Comparison of ENCODE assay signal across 7 cellular contexts in genomic region chr17:14359251-14359939, GRCh38. TPM values are rescaled to one million over a fixed set of nuclear protein-coding genes. Genes with fewer than 3 reads are reported as not detected.
DNase-seq lines count a peak whose midpoint lies in the region; ATAC-seq and TF ChIP-seq lines count a peak whose summit lies in the region.

No MANE protein-coding gene starts in this region.

- peak overlapping the region; percentile 67 for H3K4me2 ChIP-seq in OCI-LY7 (ENCODE audit: low read length)

- H4K20me1 ChIP-seq in OCI-LY7 (ENCODE audit: insufficient read depth, low read length) = no peaks in the 10 kb centered on the region

- no peaks in the 10 kb centered on the region for H3K79me2 ChIP-seq in OCI-LY7 (ENCODE audit: insufficient read depth, low read depth, low read length)

- H3K9me3 ChIP-seq in OCI-LY7 (ENCODE audit: low read length) (no peaks in the 10 kb centered on the region), lower lobe of right lung (no peaks in the 10 kb centered on the region), colonic mucosa (no peaks in the 10 kb centered on the region)

- no peak overlapping the region for H3K9ac ChIP-seq in colonic mucosa (ENCODE audit: low read depth in 2 of 2, low read length in 2 of 2)

- intact Hi-C loops in OCI-LY7 (cut with micrococcal nuclease; ENCODE audit: unreplicated experiment) = loop anchor here (2.0 to 5.0 kb wide), 3 partner anchors 69 to 263 kb away; no protein-coding TSS in a partner anchor
- intact Hi-C loops in lower lobe of right lung (cut with DNase I) = no loop called here
- intact Hi-C loops in colonic mucosa (cut with DNase I) = no loop called here

- POLR2A ChIA-PET in OCI-LY7 (lab: Charles Lee) = interaction anchor here (0.7 to 2.4 kb wide), 5 partner anchors 8 to 426 kb away, joined by 3 to 6 read pairs (median 4); no protein-coding TSS in a partner anchor

- H3K27ac ChIP-seq in OCI-LY7 (ENCODE audit: low read depth, low read length, poor library complexity, severe bottlenecking) (peak overlapping the region; percentile 78), lower lobe of right lung (no peak overlapping the region), colonic mucosa (no peak overlapping the region)

- H3K4me1 ChIP-seq in OCI-LY7 (ENCODE audit: insufficient read depth, low read length, poor library complexity, severe bottlenecking) (peaks cover 60% of the 10 kb centered on the region), lower lobe of right lung (peaks cover 3% of the 10 kb centered on the region), colonic mucosa (no peaks in the 10 kb centered on the region)

- H3K27me3 ChIP-seq in lower lobe of right lung (ENCODE audit: low read depth) (no peaks in the 10 kb centered on the region), colonic mucosa (no peaks in the 10 kb centered on the region)

- H3K4me3 ChIP-seq in OCI-LY7 (ENCODE audit: low read depth, low read length, poor library complexity, severe bottlenecking) = peak overlapping the region; percentile 35
- no peak overlapping the region for H3K4me3 ChIP-seq in lower lobe of right lung
- no peak overlapping the region for H3K4me3 ChIP-seq in colonic mucosa

- peak overlapping the region; percentile 89 for H2AFZ ChIP-seq in OCI-LY7 (ENCODE audit: low read length)

- DNase-seq in OCI-LY7 (ENCODE audit: low spot score) (peak; percentile 93), lower lobe of right lung (no peak), NCI-H69 (lab: John Stamatoyannopoulos, UW) (no peak), colonic mucosa (no peak)

- CTCF ChIA-PET in OCI-LY7 (lab: Charles Lee; ENCODE audit: unreplicated experiment) = no interaction called here

- BruUV-seq in OCI-LY7 (replicated peaks; lab: Mats Ljungman, UMichigan) = no TSS peak

- TF ChIP-seq CTCF in OCI-LY7 (conservative IDR thresholded peaks at IDR 0.05; ENCODE audit: low read length) = peak; percentile 73
- no peak for TF ChIP-seq CTCF in lower lobe of right lung (IDR thresholded peaks at IDR 0.05)
- no peak for TF ChIP-seq CTCF in colonic mucosa (IDR thresholded peaks at IDR 0.05)

- H3K36me3 ChIP-seq in OCI-LY7 (ENCODE audit: insufficient read depth, low read length) (no peaks in the 10 kb centered on the region), lower lobe of right lung (no peaks in the 10 kb centered on the region), colonic mucosa (no peaks in the 10 kb centered on the region)

- ATAC-seq in GM19023 (IDR thresholded peaks at IDR 0.05; ENCODE audit: unreplicated experiment) (peak; percentile 97), HG02759 (IDR thresholded peaks at IDR 0.05; ENCODE audit: unreplicated experiment) (peak; percentile 99), lower lobe of right lung (peak; percentile 62 to 89), SK-N-SH treated with all-trans-retinoic acid at 6 μM for 48 hours (no peak)

- no peaks in the 10 kb centered on the region for H3K9me2 ChIP-seq in OCI-LY7 (ENCODE audit: insufficient read depth, low read length)

TF ChIP-seq in SK-N-SH treated with all-trans-retinoic acid at 6 μM for 48 hours, 23 proteins besides CTCF, POLR2A, EP300 and RAD21 (continues in another document):
- TF ChIP-seq CREB5 (CRISPR knock-in tag; IDR thresholded peaks at IDR 0.05; ENCODE audit: low read depth) (no peak), CSRNP3 (CRISPR knock-in tag; IDR thresholded peaks at IDR 0.05) (no peak), ISL1 (CRISPR knock-in tag; IDR thresholded peaks at IDR 0.05) (no peak), PATZ1 (CRISPR knock-in tag; IDR thresholded peaks at IDR 0.05; ENCODE audit: borderline replicate concordance) (no peak), ZNF565 (CRISPR knock-in tag; conservative IDR thresholded peaks at IDR 0.05; ENCODE audit: low read depth) (no peak), GLIS3 (CRISPR knock-in tag; IDR thresholded peaks at IDR 0.05) (no peak), TOX (CRISPR knock-in tag; IDR thresholded peaks at IDR 0.05; ENCODE audit: borderline replicate concordance) (no peak), ARNTL (CRISPR knock-in tag; IDR thresholded peaks at IDR 0.05; ENCODE audit: borderline replicate concordance, low read depth) (no peak), PPARA (CRISPR knock-in tag; IDR thresholded peaks at IDR 0.05; ENCODE audit: borderline replicate concordance) (no peak), ZC3H10 (CRISPR knock-in tag; IDR thresholded peaks at IDR 0.05) (no peak), TCF4 (CRISPR knock-in tag; IDR thresholded peaks at IDR 0.05; ENCODE audit: borderline replicate concordance) (no peak), POU6F1 (CRISPR knock-in tag; IDR thresholded peaks at IDR 0.05; ENCODE audit: borderline replicate concordance, low read depth) (no peak), CSDC2 (CRISPR knock-in tag; IDR thresholded peaks at IDR 0.05) (no peak), ZNF70 (CRISPR knock-in tag; IDR thresholded peaks at IDR 0.05) (no peak), ZFP30 (CRISPR knock-in tag; IDR thresholded peaks at IDR 0.05) (no peak)

RNA-seq across cellular contexts. Expression of gene HS3ST3B1, which starts 58.5 kb away (rescaled TPM):
- total RNA-seq in OCI-LY7 (2014; rRNA removed; shearing (Covaris generic)) = 0.03 TPM in 1 of 2 replicates, not detected in the other
- total RNA-seq in OCI-LY7 (2022) (1.6 and 2.0 TPM in 2 replicates), lower lobe of right lung (3.4 TPM), colonic mucosa (1 to 10 TPM; 1.1 TPM)
